Comparison of ENCODE assay signal across 8 cellular contexts in genomic region chr20:50794846-50795634, GRCh38. TPM values are rescaled to one million over a fixed set of nuclear protein-coding genes. Genes with fewer than 3 reads are reported as not detected.
DNase-seq lines count a peak whose midpoint lies in the region; ATAC-seq and TF ChIP-seq lines count a peak whose summit lies in the region.

Gene BCAS4 (plus strand): TSS chr20:50795061. CDS start chr20:50795084, 23 bp downstream.

- peak within 1 kb of the TSS; percentile 88 for H3K4me3 ChIP-seq in adipocyte (ENCODE audit: low read length)
- H3K4me3 ChIP-seq in left ventricle myocardium inferior: peak within 1 kb of the TSS; percentile 90
- H3K4me3 ChIP-seq in uterus: peak within 1 kb of the TSS; percentile 73 to 74

- H3K36me3 ChIP-seq in adipocyte (ENCODE audit: control insufficient read depth, insufficient read depth, low read length, severe bottlenecking): no peaks in the 10 kb centered on the region
- no peaks in the 10 kb centered on the region for H3K36me3 ChIP-seq in left ventricle myocardium inferior
- H3K36me3 ChIP-seq in uterus: no peaks in the 10 kb centered on the region

- intact Hi-C loops in left ventricle myocardium inferior (cut with micrococcal nuclease) (loop anchor here (10.0 kb wide), 1 partner anchor 120 kb away; no protein-coding TSS in a partner anchor), uterus (cut with DNase I; ENCODE audit: low total_unique reads) (loop anchor here (10.0 kb wide), 1 partner anchor 130 kb away; no protein-coding TSS in a partner anchor)

- H3K9ac ChIP-seq in adipocyte (ENCODE audit: low read length): peak within 1 kb of the TSS; percentile 73

- no peaks in the 10 kb centered on the region for H3K27me3 ChIP-seq in adipocyte (replicated peaks; ENCODE audit: control insufficient read depth, insufficient read depth, low read length)
- H3K27me3 ChIP-seq in left ventricle myocardium inferior (ENCODE audit: low read depth): peaks cover 12% of the 10 kb centered on the region
- H3K27me3 ChIP-seq in uterus: no peaks in the 10 kb centered on the region

- TF ChIP-seq CTCF in left ventricle myocardium inferior (IDR thresholded peaks at IDR 0.05; ENCODE audit: borderline replicate concordance): peak; percentile 88
- peak; percentile 60 to 99 (median 96) for TF ChIP-seq CTCF in uterus (IDR thresholded peaks at IDR 0.05)

- H3K4me1 ChIP-seq in adipocyte (ENCODE audit: control insufficient read depth, insufficient read depth, low read length): peaks cover 16% of the 10 kb centered on the region
- H3K4me1 ChIP-seq in left ventricle myocardium inferior: peaks cover 29% of the 10 kb centered on the region
- H3K4me1 ChIP-seq in uterus: peaks cover 6 to 9% of the 10 kb centered on the region in 2 donors

- no peaks in the 10 kb centered on the region for H3K9me3 ChIP-seq in adipocyte (ENCODE audit: control insufficient read depth, low read length)
- no peaks in the 10 kb centered on the region for H3K9me3 ChIP-seq in left ventricle myocardium inferior (replicated peaks)
- H3K9me3 ChIP-seq in uterus: no peaks in the 10 kb centered on the region

- ATAC-seq in GM21825 (IDR thresholded peaks at IDR 0.05; ENCODE audit: unreplicated experiment): peak; percentile 65

- H3K27ac ChIP-seq in left ventricle myocardium inferior (replicated peaks): peak within 1 kb of the TSS; percentile 33
- peak within 1 kb of the TSS; percentile 71 to 84 for H3K27ac ChIP-seq in uterus

- peak; percentile 77 for DNase-seq in GDM1 (lab: John Stamatoyannopoulos, UW)
- peak; percentile 31 to 40 for DNase-seq in Kasumi-1 (lab: John Stamatoyannopoulos, UW)
- peak; percentile 91 for DNase-seq in SW480 (ENCODE audit: low spot score)
- DNase-seq in adipocyte (ENCODE audit: low read depth): peak; percentile 93
- DNase-seq in left ventricle myocardium inferior: peak; percentile 66
- DNase-seq in putamen (ENCODE audit: low spot score): peak; percentile 63
- DNase-seq in uterus: peak; percentile 61 to 79

- TF ChIP-seq POLR2A in uterus (IDR thresholded peaks at IDR 0.05): peak in 1 of 2 donors; percentile 44

RNA-seq across cellular contexts. Expression of gene BCAS4, which starts in this region (rescaled TPM):
- total RNA-seq in left ventricle myocardium inferior (2.1 TPM), uterus (1 to 10 TPM in 2 of 4 donors, under 1 TPM in 1, not detected in 1; under 0.01 to 9.1 (median 3.5) TPM)

Comparison
In these comparisons a context has a peak if more than half of its experiments do, and no peak if none do; other contexts are left out.
1. Peak in every context shown above with its lines: DNase-seq, ATAC-seq, H3K4me3 ChIP-seq and H3K27ac ChIP-seq.
2. DNase-seq: peak in every context shown above with its lines; median percentile 93 in adipocyte; 91 in SW480; 77 in GDM1; 70 in uterus; 66 in left ventricle myocardium inferior; 63 in putamen; 36 in Kasumi-1.